ENCODE assay signal across 12 cellular contexts in the genomic region with DNA sequence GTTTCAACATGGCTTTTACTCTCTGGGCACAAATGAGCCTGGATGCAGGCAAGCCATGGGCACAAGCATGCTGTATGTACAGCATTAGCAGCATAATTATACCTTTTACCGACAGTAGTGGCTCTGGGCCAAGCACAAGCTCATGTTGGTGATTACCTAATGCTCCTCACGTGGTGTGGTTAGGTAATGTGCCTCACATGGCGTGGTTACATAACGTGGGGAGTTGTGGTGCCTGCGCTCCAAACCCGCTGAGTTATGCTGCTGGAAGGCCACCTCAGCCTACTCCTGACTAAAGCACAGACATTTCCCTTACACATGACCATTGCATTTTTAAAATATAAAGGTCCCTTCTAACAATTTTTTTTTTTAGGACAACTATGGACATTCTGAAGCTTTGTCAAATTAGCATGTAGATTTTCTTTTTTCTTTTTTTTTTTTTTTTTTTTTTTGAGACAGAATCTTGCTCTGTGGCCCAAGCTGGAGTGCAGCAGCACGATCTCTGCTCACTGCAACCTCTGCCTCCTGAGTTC.
DNase-seq lines count a peak whose midpoint lies in the region; ATAC-seq and TF ChIP-seq lines count a peak whose summit lies in the region.
"Had no signal": no experiment of that assay in that cellular context is flagged by ENCODE, and none has a peak within 500 bp of the region (broad histone marks: within the 10 kb centered on the region; RNA-seq: fewer than 3 reads in every experiment).

No MANE protein-coding gene starts in this region.

- POLR2A ChIA-PET in HEK293T (lab: Yijun Ruan, JAX): no interaction called here

- CTCF ChIA-PET in HEK293T (lab: Yijun Ruan, JAX): no interaction called here

- ATAC-seq in esophagus mucosa: peak; percentile 50

- DNase-seq in COLO668 (lab: John Stamatoyannopoulos, UW; ENCODE audit: unreplicated experiment) (peak; percentile 14), HT1080 (ENCODE audit: low read depth) (peak; percentile 20), OCI-M1 (lab: John Stamatoyannopoulos, UW) (peak; percentile 22), NCI-H146 treated with DMSO at 0.1 percent for 48 hours (lab: John Stamatoyannopoulos, UW; ENCODE audit: unreplicated experiment) (no peak), dedifferentiated amniotic fluid mesenchymal stem cell (ENCODE audit: extremely low spot score) (no peak), HEK293T (ENCODE audit: extremely low spot score) (no peak)
- DNase-seq in activated CD4-positive, alpha-beta T cell treated with anti-CD3 and anti-CD28 coated beads for 1 hour: no peak
- DNase-seq: activated effector memory CD4-positive, alpha-beta T cell treated with Interleukin-2 at 50 U/mL for 16 hours; heart left ventricle; kidney; NCI-H1105 had no signal

TF ChIP-seq in HEK293T, 16 proteins besides CTCF, POLR2A, EP300 and RAD21:
- no peak for TF ChIP-seq TARDBP (IDR thresholded peaks at IDR 0.05)
- TF ChIP-seq SUZ12 (IDR thresholded peaks at IDR 0.05): no peak
- no peak for TF ChIP-seq FOXK2 (IDR thresholded peaks at IDR 0.05)
- no peak for TF ChIP-seq ARNT (IDR thresholded peaks at IDR 0.05)
- TF ChIP-seq BHLHE40 (IDR thresholded peaks at IDR 0.05; ENCODE audit: borderline replicate concordance): no peak
- TF ChIP-seq L3MBTL2 (conservative IDR thresholded peaks at IDR 0.05): no peak
TF ChIP-seq in HEK293T: peak in this region for 0.

Comparison
In these comparisons a context has a peak if more than half of its experiments do, and no peak if none do; other contexts are left out.
1. DNase-seq: peak in COLO668 (single experiment), HT1080 (single experiment) and OCI-M1 (single experiment); none in NCI-H146 treated with DMSO at 0.1 percent for 48 hours (single experiment), dedifferentiated amniotic fluid mesenchymal stem cell (single experiment), HEK293T (single experiment) and activated CD4-positive, alpha-beta T cell treated with anti-CD3 and anti-CD28 coated beads for 1 hour (single experiment).